Comparison of ENCODE assay signal across 9 cellular contexts in the genomic region with DNA sequence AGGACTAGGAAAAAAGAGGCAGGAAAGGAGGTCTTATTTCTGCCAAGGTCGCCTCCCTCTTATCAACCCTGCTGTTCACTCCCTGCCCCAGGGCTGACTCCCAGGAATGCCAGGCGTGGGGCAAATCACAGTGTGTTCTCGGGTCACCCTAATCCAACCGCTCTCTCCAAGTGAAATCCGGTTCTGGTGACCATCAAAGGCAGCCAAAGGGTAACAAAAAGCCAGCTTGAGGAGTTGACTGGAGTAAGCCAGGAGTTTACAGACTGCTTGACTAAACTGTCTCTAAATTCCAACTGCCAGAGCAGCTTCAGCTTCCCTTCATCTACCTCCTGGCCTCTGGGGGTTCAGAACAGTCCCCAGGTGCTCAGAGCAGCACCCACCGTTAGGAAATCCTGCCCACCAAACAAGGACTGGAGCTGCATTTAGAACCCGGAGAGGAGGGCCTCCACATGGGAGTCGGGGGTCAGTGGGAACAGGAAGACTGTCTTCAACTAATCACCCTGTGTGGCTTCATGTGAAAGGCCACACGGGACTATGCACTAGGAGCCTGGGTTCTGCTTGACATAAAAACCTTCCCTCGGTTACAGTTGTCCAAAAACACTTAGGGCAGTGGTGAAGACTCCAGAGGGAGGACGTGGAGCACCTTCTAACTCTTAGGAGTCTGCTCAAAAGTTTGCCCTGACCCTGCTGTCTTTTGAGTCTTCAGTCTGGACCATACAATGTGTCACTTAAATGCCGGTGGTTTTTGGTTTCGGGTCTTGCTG. TPM values are rescaled to one million over a fixed set of nuclear protein-coding genes. Genes with fewer than 3 reads are reported as not detected.
A peak's percentile ranks its signal among the peaks of the same experiment; 100 is the strongest.
DNase-seq lines count a peak whose midpoint lies in the region; ATAC-seq and TF ChIP-seq lines count a peak whose summit lies in the region.
"Had no signal": no experiment of that assay in that cellular context is flagged by ENCODE, and none has a peak within 500 bp of the region (broad histone marks: within the 10 kb centered on the region; RNA-seq: fewer than 3 reads in every experiment).

No MANE protein-coding gene starts in this region.

- ATAC-seq in activated CD8-positive, alpha-beta memory T cell treated with anti-CD3 and anti-CD28 coated beads, Interleukin-2, amount 10 ng/mL, durations not matched to agents 7 days and 5 days: no peak
- ATAC-seq in GM21576 (IDR thresholded peaks at IDR 0.05; ENCODE audit: unreplicated experiment): no peak

- peak overlapping the region; percentile 88 to 95 for H3K27ac ChIP-seq in testis
- H3K27ac ChIP-seq: C4-2B had no signal

- H3K27me3 ChIP-seq in testis: no peaks in the 10 kb centered on the region

- H3K4me1 ChIP-seq in testis: peaks cover 24% of the 10 kb centered on the region

- intact Hi-C loops in activated T-helper 2 cell treated with anti-CD3 and anti-CD28 coated beads, Interferon-gamma antibody, Interleukin-2, Interleukin-4, amounts not matched to agents 10 μg/mL and 5 μg/mL and 100 μg/mL, durations not matched to agents 14 hours and 24 hours and 36 hours (cut with micrococcal nuclease): no loop called here
- intact Hi-C loops in testis (cut with DNase I; ENCODE audit: low total_unique reads): no loop called here

- WGBS in testis, 2 donors: 38 to 42% methylated on average over 8 to 13 of the region's 13 CpGs

- no peaks in the 10 kb centered on the region for H3K36me3 ChIP-seq in testis (ENCODE audit: low read depth, missing control alignments)

- no peak for TF ChIP-seq POLR2A in testis (IDR thresholded peaks at IDR 0.05)

- no peaks in the 10 kb centered on the region for H3K9me3 ChIP-seq in testis

- no peak for DNase-seq in activated CD8-positive, alpha-beta memory T cell treated with anti-CD3 and anti-CD28 coated beads, Interleukin-2, amount 10 ng/mL, durations not matched to agents 7 days and 5 days
- DNase-seq in activated CD8-positive, alpha-beta memory T cell treated with anti-CD3 and anti-CD28 coated beads, Interleukin-2, amount 50 U/mL, for 48 hours: no peak
- DNase-seq in activated T-helper 2 cell treated with anti-CD3 and anti-CD28 coated beads, Interferon-gamma antibody, Interleukin-2, Interleukin-4, amounts not matched to agents 10 μg/mL and 5 μg/mL and 100 μg/mL, durations not matched to agents 14 hours and 24 hours and 36 hours (ENCODE audit: low spot score): no peak
- DNase-seq in left kidney (ENCODE audit: low read depth, low spot score) (peak; percentile 24), testis (peak; percentile 78), inferior parietal cortex (ENCODE audit: extremely low spot score) (no peak), putamen (ENCODE audit: low spot score) (no peak)

- peak overlapping the region; percentile 36 for H3K27ac Mint-ChIP-seq in activated CD8-positive, alpha-beta memory T cell treated with anti-CD3 and anti-CD28 coated beads, Interleukin-2, amount 10 ng/mL, durations not matched to agents 7 days and 5 days
- H3K27ac Mint-ChIP-seq in activated T-helper 2 cell treated with anti-CD3 and anti-CD28 coated beads, Interferon-gamma antibody, Interleukin-2, Interleukin-4, amounts not matched to agents 10 μg/mL and 5 μg/mL and 100 μg/mL, durations not matched to agents 14 hours and 24 hours and 36 hours: peak overlapping the region; percentile 66

- TF ChIP-seq CTCF in testis (IDR thresholded peaks at IDR 0.05): no peak

- CTCF ChIA-PET in activated CD8-positive, alpha-beta memory T cell treated with anti-CD3 and anti-CD28 coated beads, Interleukin-2, amount 10 ng/mL, durations not matched to agents 7 days and 5 days (lab: Charles Lee): interaction anchor here (1.5 kb wide), 1 partner anchor 16 kb away, joined by 3 read pairs; no protein-coding TSS in a partner anchor

- no peaks in the 10 kb centered on the region for H3K9me3 Mint-ChIP-seq in activated CD8-positive, alpha-beta memory T cell treated with anti-CD3 and anti-CD28 coated beads, Interleukin-2, amount 10 ng/mL, durations not matched to agents 7 days and 5 days (ENCODE audit: low read depth)
- H3K9me3 Mint-ChIP-seq in activated T-helper 2 cell treated with anti-CD3 and anti-CD28 coated beads, Interferon-gamma antibody, Interleukin-2, Interleukin-4, amounts not matched to agents 10 μg/mL and 5 μg/mL and 100 μg/mL, durations not matched to agents 14 hours and 24 hours and 36 hours: no peaks in the 10 kb centered on the region

- peak overlapping the region; percentile 82 for H3K4me3 Mint-ChIP-seq in activated CD8-positive, alpha-beta memory T cell treated with anti-CD3 and anti-CD28 coated beads, Interleukin-2, amount 10 ng/mL, durations not matched to agents 7 days and 5 days
- H3K4me3 Mint-ChIP-seq in activated T-helper 2 cell treated with anti-CD3 and anti-CD28 coated beads, Interferon-gamma antibody, Interleukin-2, Interleukin-4, amounts not matched to agents 10 μg/mL and 5 μg/mL and 100 μg/mL, durations not matched to agents 14 hours and 24 hours and 36 hours (ENCODE audit: low read depth): peak overlapping the region; percentile 79

- no peaks in the 10 kb centered on the region for H3K27me3 Mint-ChIP-seq in activated CD8-positive, alpha-beta memory T cell treated with anti-CD3 and anti-CD28 coated beads, Interleukin-2, amount 10 ng/mL, durations not matched to agents 7 days and 5 days
- H3K27me3 Mint-ChIP-seq in activated T-helper 2 cell treated with anti-CD3 and anti-CD28 coated beads, Interferon-gamma antibody, Interleukin-2, Interleukin-4, amounts not matched to agents 10 μg/mL and 5 μg/mL and 100 μg/mL, durations not matched to agents 14 hours and 24 hours and 36 hours (ENCODE audit: low read depth): no peaks in the 10 kb centered on the region

- peak overlapping the region; percentile 73 to 90 for H3K4me3 ChIP-seq in testis

- peaks cover 2% of the 10 kb centered on the region for H3K36me3 Mint-ChIP-seq in activated CD8-positive, alpha-beta memory T cell treated with anti-CD3 and anti-CD28 coated beads, Interleukin-2, amount 10 ng/mL, durations not matched to agents 7 days and 5 days
- H3K36me3 Mint-ChIP-seq in activated T-helper 2 cell treated with anti-CD3 and anti-CD28 coated beads, Interferon-gamma antibody, Interleukin-2, Interleukin-4, amounts not matched to agents 10 μg/mL and 5 μg/mL and 100 μg/mL, durations not matched to agents 14 hours and 24 hours and 36 hours (ENCODE audit: low read depth): peaks cover 29% of the 10 kb centered on the region

- peaks cover 31% of the 10 kb centered on the region for H3K4me1 Mint-ChIP-seq in activated CD8-positive, alpha-beta memory T cell treated with anti-CD3 and anti-CD28 coated beads, Interleukin-2, amount 10 ng/mL, durations not matched to agents 7 days and 5 days
- H3K4me1 Mint-ChIP-seq in activated T-helper 2 cell treated with anti-CD3 and anti-CD28 coated beads, Interferon-gamma antibody, Interleukin-2, Interleukin-4, amounts not matched to agents 10 μg/mL and 5 μg/mL and 100 μg/mL, durations not matched to agents 14 hours and 24 hours and 36 hours (ENCODE audit: low read depth): peaks cover 33% of the 10 kb centered on the region

RNA-seq across cellular contexts. Expression of a gene that starts 1.2 kb away (rescaled TPM):
- 10 to 100 TPM; 67.5 to 79.0 TPM for total RNA-seq in activated CD8-positive, alpha-beta memory T cell treated with anti-CD3 and anti-CD28 coated beads, Interleukin-2, amount 10 ng/mL, durations not matched to agents 7 days and 5 days
- 75.2 and 75.5 TPM in 2 replicates for total RNA-seq in activated T-helper 2 cell treated with anti-CD3 and anti-CD28 coated beads, Interferon-gamma antibody, Interleukin-2, Interleukin-4, amounts not matched to agents 10 μg/mL and 5 μg/mL and 100 μg/mL, durations not matched to agents 14 hours and 24 hours and 36 hours
- 100 to 1,000 TPM in 1 of 2 donors, 10 to 100 TPM in 1; 96.7 to 171 TPM for total RNA-seq in testis
- 111 TPM for polyA plus RNA-seq in testis (ENCODE audit: insufficient read depth, low read depth, low replicate concordance)

RNA-seq across cellular contexts. Expression of a gene that starts 24.2 kb away (rescaled TPM):
- total RNA-seq in activated CD8-positive, alpha-beta memory T cell treated with anti-CD3 and anti-CD28 coated beads, Interleukin-2, amount 10 ng/mL, durations not matched to agents 7 days and 5 days: 10 to 100 TPM; 30.5 to 35.8 TPM
- 45.2 and 46.0 TPM in 2 replicates for total RNA-seq in activated T-helper 2 cell treated with anti-CD3 and anti-CD28 coated beads, Interferon-gamma antibody, Interleukin-2, Interleukin-4, amounts not matched to agents 10 μg/mL and 5 μg/mL and 100 μg/mL, durations not matched to agents 14 hours and 24 hours and 36 hours
- total RNA-seq in testis: 10 to 100 TPM; 65.4 to 67.6 TPM
- 74.5 TPM for polyA plus RNA-seq in testis (ENCODE audit: insufficient read depth, low read depth, low replicate concordance)

Comparison
In these comparisons a context has a peak if more than half of its experiments do, and no peak if none do; other contexts are left out.
1. DNase-seq: peak in left kidney (single experiment) and testis (single experiment); none in activated CD8-positive, alpha-beta memory T cell treated with anti-CD3 and anti-CD28 coated beads, Interleukin-2, amount 10 ng/mL, durations not matched to agents 7 days and 5 days (single experiment), activated CD8-positive, alpha-beta memory T cell treated with anti-CD3 and anti-CD28 coated beads, Interleukin-2, amount 50 U/mL, for 48 hours (single experiment), activated T-helper 2 cell treated with anti-CD3 and anti-CD28 coated beads, Interferon-gamma antibody, Interleukin-2, Interleukin-4, amounts not matched to agents 10 μg/mL and 5 μg/mL and 100 μg/mL, durations not matched to agents 14 hours and 24 hours and 36 hours (single experiment), inferior parietal cortex (single experiment) and putamen (single experiment).